Comparison of ENCODE assay signal across 1 cellular context in the genomic region with DNA sequence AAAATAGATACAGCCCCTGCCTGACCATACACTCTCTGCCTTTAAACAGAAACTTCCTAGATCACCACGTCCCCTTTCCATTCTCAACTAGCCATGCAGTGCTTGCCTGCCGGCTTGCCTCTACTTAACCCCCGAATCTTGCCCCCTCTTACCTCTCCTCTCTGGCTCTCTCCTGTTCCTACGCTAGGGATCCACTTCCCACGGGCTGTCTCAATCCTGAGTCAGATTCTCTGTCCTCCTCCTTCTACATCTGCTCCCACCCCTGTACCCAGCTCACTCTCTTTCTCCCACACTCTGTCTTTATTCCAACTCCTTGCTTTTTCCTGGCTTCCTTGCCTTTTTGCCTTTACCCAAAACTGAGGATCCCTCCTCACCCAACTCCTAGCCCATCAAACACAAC.
A peak's percentile ranks its signal among the peaks of the same experiment; 100 is the strongest.
TF ChIP-seq lines count a peak whose summit lies in the region.

No MANE protein-coding gene starts in this region.

TF ChIP-seq in K562, 482 proteins besides CTCF, POLR2A, EP300 and RAD21 (continued from another document):
- TF ChIP-seq ZNF512 (tag; IDR thresholded peaks at IDR 0.05) (peak; percentile 54; the same call in 1 of the 2 replicates), JUND (IDR thresholded peaks at IDR 0.05; ENCODE audit: borderline replicate concordance, low read depth, low read length) (no peak), JUND (tag; IDR thresholded peaks at IDR 0.05; ENCODE audit: borderline replicate concordance, low read depth, low read length) (no peak), ZBTB26 (CRISPR knock-in tag; IDR thresholded peaks at IDR 0.05) (0 out of 2 replicates have a peak, but pooled peaks have one; percentile 48), PTRF (tag; IDR thresholded peaks at IDR 0.05) (no peak), PKNOX1 (IDR thresholded peaks at IDR 0.05) (no peak), NFIC (IDR thresholded peaks at IDR 0.05) (no peak)
